1 cellular context compared by ENCODE assay signal in the genomic region with DNA sequence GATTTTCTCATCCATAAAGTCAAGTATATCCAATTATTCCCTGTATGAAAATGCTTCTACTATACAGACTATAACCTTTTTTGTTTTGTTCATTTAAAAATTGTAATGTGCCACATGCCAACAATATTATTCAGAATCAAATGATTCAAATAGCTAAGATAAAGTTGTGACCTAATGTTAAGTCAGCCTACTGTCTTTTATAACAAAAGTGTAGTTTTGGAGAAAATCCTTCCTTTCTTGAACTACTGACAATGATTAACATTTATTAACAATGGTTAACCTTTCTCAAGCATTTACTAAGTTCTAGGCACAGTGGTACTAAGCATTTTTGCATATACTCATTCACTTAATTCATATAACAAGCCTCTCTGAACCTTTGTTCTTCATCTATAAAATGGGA.
TF ChIP-seq lines count a peak whose summit lies in the region.

No MANE protein-coding gene starts in this region.

TF ChIP-seq in K562, 482 proteins besides CTCF, POLR2A, EP300 and RAD21:
- TF ChIP-seq, protein P1, sequence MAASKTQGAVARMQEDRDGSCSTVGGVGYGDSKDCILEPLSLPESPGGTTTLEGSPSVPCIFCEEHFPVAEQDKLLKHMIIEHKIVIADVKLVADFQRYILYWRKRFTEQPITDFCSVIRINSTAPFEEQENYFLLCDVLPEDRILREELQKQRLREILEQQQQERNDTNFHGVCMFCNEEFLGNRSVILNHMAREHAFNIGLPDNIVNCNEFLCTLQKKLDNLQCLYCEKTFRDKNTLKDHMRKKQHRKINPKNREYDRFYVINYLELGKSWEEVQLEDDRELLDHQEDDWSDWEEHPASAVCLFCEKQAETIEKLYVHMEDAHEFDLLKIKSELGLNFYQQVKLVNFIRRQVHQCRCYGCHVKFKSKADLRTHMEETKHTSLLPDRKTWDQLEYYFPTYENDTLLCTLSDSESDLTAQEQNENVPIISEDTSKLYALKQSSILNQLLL (CRISPR knock-in tag; IDR thresholded peaks at IDR 0.05; ENCODE audit: borderline replicate concordance), result no peak
- TF ChIP-seq PHB2 (IDR thresholded peaks at IDR 0.05; ENCODE audit: low read depth) (no peak), ESRRA (IDR thresholded peaks at IDR 0.05; ENCODE audit: borderline replicate concordance, low read depth) (no peak), DACH1 (IDR thresholded peaks at IDR 0.05; ENCODE audit: partially characterized antibody) (peak; percentile 0), SRSF1 (IDR thresholded peaks at IDR 0.05; ENCODE audit: low read depth, low read length) (no peak)
- TF ChIP-seq, protein P2, sequence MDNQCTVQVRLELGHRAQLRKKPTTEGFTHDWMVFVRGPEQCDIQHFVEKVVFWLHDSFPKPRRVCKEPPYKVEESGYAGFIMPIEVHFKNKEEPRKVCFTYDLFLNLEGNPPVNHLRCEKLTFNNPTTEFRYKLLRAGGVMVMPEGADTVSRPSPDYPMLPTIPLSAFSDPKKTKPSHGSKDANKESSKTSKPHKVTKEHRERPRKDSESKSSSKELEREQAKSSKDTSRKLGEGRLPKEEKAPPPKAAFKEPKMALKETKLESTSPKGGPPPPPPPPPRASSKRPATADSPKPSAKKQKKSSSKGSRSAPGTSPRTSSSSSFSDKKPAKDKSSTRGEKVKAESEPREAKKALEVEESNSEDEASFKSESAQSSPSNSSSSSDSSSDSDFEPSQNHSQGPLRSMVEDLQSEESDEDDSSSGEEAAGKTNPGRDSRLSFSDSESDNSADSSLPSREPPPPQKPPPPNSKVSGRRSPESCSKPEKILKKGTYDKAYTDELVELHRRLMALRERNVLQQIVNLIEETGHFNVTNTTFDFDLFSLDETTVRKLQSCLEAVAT (IDR thresholded peaks at IDR 0.05), result no peak
